In the genomic region with DNA sequence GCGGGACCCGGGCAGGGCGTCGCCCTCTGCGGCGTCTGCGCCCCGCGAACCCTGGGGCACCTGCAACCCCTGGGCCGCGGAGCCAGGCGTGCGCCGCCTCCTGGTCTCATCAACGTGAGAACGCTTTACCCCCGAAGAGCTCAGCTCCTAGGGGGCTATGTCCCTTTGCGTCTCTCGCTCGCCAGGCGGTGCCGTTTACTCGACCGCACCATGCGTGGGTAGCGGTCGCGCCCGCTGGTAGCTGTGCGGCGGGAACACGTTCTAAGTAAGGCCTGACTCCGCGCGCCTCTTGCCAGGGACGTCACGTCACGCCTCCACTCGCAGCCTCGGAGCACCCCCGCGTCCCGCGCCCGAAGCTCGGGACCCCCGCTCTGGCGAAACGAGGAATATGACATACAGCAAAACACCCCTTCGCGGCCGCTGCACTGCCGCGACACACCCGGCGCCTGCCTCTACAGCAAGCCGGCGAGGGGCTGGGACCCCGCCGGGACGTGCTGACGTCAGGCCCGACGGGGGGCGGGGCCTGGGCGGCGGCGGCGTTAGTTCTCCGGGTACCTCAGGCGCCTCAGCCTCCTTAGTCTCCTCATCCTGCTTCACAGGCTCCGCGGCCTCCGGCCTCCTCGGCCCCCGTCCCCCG, we compare ENCODE assay signal across 8 cellular contexts. TPM values are rescaled to one million over a fixed set of nuclear protein-coding genes. Genes with fewer than 3 reads are reported as not detected.
DNase-seq lines count a peak whose midpoint lies in the region; ATAC-seq, FAIRE-seq and TF ChIP-seq lines count a peak whose summit lies in the region.

A gene with protein sequence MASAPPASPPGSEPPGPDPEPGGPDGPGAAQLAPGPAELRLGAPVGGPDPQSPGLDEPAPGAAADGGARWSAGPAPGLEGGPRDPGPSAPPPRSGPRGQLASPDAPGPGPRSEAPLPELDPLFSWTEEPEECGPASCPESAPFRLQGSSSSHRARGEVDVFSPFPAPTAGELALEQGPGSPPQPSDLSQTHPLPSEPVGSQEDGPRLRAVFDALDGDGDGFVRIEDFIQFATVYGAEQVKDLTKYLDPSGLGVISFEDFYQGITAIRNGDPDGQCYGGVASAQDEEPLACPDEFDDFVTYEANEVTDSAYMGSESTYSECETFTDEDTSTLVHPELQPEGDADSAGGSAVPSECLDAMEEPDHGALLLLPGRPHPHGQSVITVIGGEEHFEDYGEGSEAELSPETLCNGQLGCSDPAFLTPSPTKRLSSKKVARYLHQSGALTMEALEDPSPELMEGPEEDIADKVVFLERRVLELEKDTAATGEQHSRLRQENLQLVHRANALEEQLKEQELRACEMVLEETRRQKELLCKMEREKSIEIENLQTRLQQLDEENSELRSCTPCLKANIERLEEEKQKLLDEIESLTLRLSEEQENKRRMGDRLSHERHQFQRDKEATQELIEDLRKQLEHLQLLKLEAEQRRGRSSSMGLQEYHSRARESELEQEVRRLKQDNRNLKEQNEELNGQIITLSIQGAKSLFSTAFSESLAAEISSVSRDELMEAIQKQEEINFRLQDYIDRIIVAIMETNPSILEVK (plus strand): TSS at position 568 of the 637 bp plus-strand sequence. CDS start 358 bp downstream, outside the sequence.

- H3K27ac Mint-ChIP-seq in Caco-2 (ENCODE audit: unreplicated experiment): no peak within 1 kb of the TSS

- POLR2A ChIA-PET in Caco-2 (lab: Charles Lee): no interaction called here

- TF ChIP-seq CTCF in Caco-2 (IDR thresholded peaks at IDR 0.05; ENCODE audit: insufficient read depth in 1 of 2, low read depth in 1 of 2, low read length in 1 of 2, severe bottlenecking in 1 of 2, unreplicated experiment in 1 of 2) (peak in 1 of 2 experiments; percentile 56), OCI-LY3 (IDR thresholded peaks at IDR 0.05; ENCODE audit: low read depth, low read length) (peak; percentile 29), epithelial cell of proximal tubule (conservative IDR thresholded peaks at IDR 0.05; ENCODE audit: low read depth, low read length) (peak; percentile 26)

- H3K36me3 ChIP-seq in Caco-2 (ENCODE audit: control insufficient read depth, insufficient read depth, low read length): no peaks in the 10 kb centered on the region
- H3K36me3 ChIP-seq in OCI-LY3 (replicated peaks; ENCODE audit: low read depth, low read length): peaks cover 4% of the 10 kb centered on the region
- no peaks in the 10 kb centered on the region for H3K36me3 ChIP-seq in mucosa of stomach (ENCODE audit: control insufficient read depth, insufficient read depth, low read length)

- no peaks in the 10 kb centered on the region for H3K9me3 Mint-ChIP-seq in Caco-2 (ENCODE audit: unreplicated experiment)

- peaks cover 18% of the 10 kb centered on the region for H4K20me1 ChIP-seq in OCI-LY3 (ENCODE audit: insufficient read depth, low read length)

- intact Hi-C loops in Caco-2 (cut with micrococcal nuclease; ENCODE audit: unreplicated experiment): loop anchor here (10.0 kb wide), 1 partner anchor 60 kb away; no protein-coding TSS in a partner anchor

- peak; percentile 20 for FAIRE-seq in HTR-8/SVneo (lab: Jason Lieb, UNC)

- H3K4me1 ChIP-seq in Caco-2: no peaks in the 10 kb centered on the region; the same call in 1 of the 2 replicates
- peaks cover 17% of the 10 kb centered on the region for H3K4me1 ChIP-seq in OCI-LY3 (ENCODE audit: low read length)
- H3K4me1 ChIP-seq in mucosa of stomach (ENCODE audit: control insufficient read depth, insufficient read depth, low read length): peaks cover 18% of the 10 kb centered on the region

- H3K27me3 Mint-ChIP-seq in Caco-2 (ENCODE audit: insufficient read depth, unreplicated experiment): no peaks in the 10 kb centered on the region

- H3K9me3 ChIP-seq in Caco-2 (no peaks in the 10 kb centered on the region), OCI-LY3 (ENCODE audit: insufficient read depth, low read length) (no peaks in the 10 kb centered on the region), mucosa of stomach (ENCODE audit: control insufficient read depth, low read length) (no peaks in the 10 kb centered on the region)

- peaks cover 32% of the 10 kb centered on the region for H3K79me2 ChIP-seq in OCI-LY3 (ENCODE audit: low read length)

- peak within 1 kb of the TSS; percentile 50 for H3K4me3 ChIP-seq in Caco-2 (ENCODE audit: low read depth, low read length)
- H3K4me3 ChIP-seq in OCI-LY3 (ENCODE audit: low read length): peak within 1 kb of the TSS; percentile 97
- peak within 1 kb of the TSS; percentile 90 for H3K4me3 ChIP-seq in epithelial cell of proximal tubule (ENCODE audit: low read depth, low read length)
- H3K4me3 ChIP-seq in mucosa of stomach (ENCODE audit: low read length): peak within 1 kb of the TSS; percentile 36

- no peaks in the 10 kb centered on the region for H3K36me3 Mint-ChIP-seq in Caco-2 (ENCODE audit: insufficient read depth, unreplicated experiment)

- H3K27ac ChIP-seq in OCI-LY3 (ENCODE audit: low read length): no peak within 1 kb of the TSS

- H2AFZ ChIP-seq in OCI-LY3 (ENCODE audit: low read depth, low read length): peak within 1 kb of the TSS; percentile 52

- no TSS peak for BruUV-seq in Caco-2 (replicated peaks; lab: Mats Ljungman, UMichigan)

- peak; percentile 60 for ATAC-seq in GM19468 (IDR thresholded peaks at IDR 0.05; ENCODE audit: extremely low read depth, unreplicated experiment)

- DNase-seq in Caco-2: peak; percentile 72 to 82
- DNase-seq in HTR-8/SVneo (ENCODE audit: insufficient read length, low spot score): peak; percentile 90
- peak; percentile 78 for DNase-seq in activated T-cell treated with anti-CD3 and anti-CD28 coated beads for 4 hours
- DNase-seq in epithelial cell of proximal tubule (ENCODE audit: low read depth): no peak
- DNase-seq in stimulated activated CD8-positive, alpha-beta memory T cell treated with anti-CD3 and anti-CD28 coated beads, Interleukin-7, amount 100 ng/mL, for 1 hour (ENCODE audit: low read depth in 2 of 2): peak; percentile 63 to 68

- peak within 1 kb of the TSS; percentile 87 for H3K4me2 ChIP-seq in OCI-LY3 (ENCODE audit: low read length)

- H3K27me3 ChIP-seq in Caco-2 (replicated peaks; ENCODE audit: control insufficient read depth, insufficient read depth, low read length) (no peaks in the 10 kb centered on the region; the same call in 1 of the 2 replicates), OCI-LY3 (ENCODE audit: low read depth, low read length) (peaks cover 11% of the 10 kb centered on the region), mucosa of stomach (ENCODE audit: control insufficient read depth, insufficient read depth, low read length) (peaks cover 21% of the 10 kb centered on the region)

- H3K4me3 Mint-ChIP-seq in Caco-2 (ENCODE audit: unreplicated experiment): peak within 1 kb of the TSS; percentile 73

- H3K4me1 Mint-ChIP-seq in Caco-2 (ENCODE audit: low read depth, unreplicated experiment): peaks cover 11% of the 10 kb centered on the region

- H3K9ac ChIP-seq in OCI-LY3 (ENCODE audit: low read length): peak within 1 kb of the TSS; percentile 70
- peak within 1 kb of the TSS; percentile 70 for H3K9ac ChIP-seq in mucosa of stomach (ENCODE audit: low read length)

- CTCF ChIA-PET in Caco-2 (lab: Charles Lee): interaction anchor here (0.9 to 1.7 kb wide), 6 partner anchors 23 to 109 kb away, joined by 3 to 6 read pairs (median 4); a partner anchor contains a TSS

RNA-seq across cellular contexts. Expression of the gene that starts here (rescaled TPM):
- 31.3 and 35.8 TPM in 2 replicates for total RNA-seq in Caco-2 (2022)
- 26.6 and 29.1 TPM in 2 replicates for total RNA-seq in epithelial cell of proximal tubule

Comparison
In these comparisons a context has a peak if more than half of its experiments do, and no peak if none do; other contexts are left out.
1. H3K4me3 ChIP-seq: peak in every context shown above with its lines; median percentile 97 in OCI-LY3; 90 in epithelial cell of proximal tubule; 50 in Caco-2; 36 in mucosa of stomach.